In genomic region chr4:143184503-143185252, GRCh38 we compare ENCODE assay signal across 8 cellular contexts. TPM values are rescaled to one million over a fixed set of nuclear protein-coding genes. Genes with fewer than 3 reads are reported as not detected.
DNase-seq lines count a peak whose midpoint lies in the region; FAIRE-seq and TF ChIP-seq lines count a peak whose summit lies in the region.

USP38 (plus strand) TSS chr4:143184917; CDS start chr4:143185451, 534 bp downstream.

- H2AK5ac ChIP-seq in H1 (ENCODE audit: low read depth, low read length) = peak within 1 kb of the TSS; percentile 33; the same call in 1 of the 2 replicates
- H2AK5ac ChIP-seq in mesendoderm (ENCODE audit: low read length) = no peak within 1 kb of the TSS

- TF ChIP-seq POLR2A in H1 (IDR thresholded peaks at IDR 0.05; ENCODE audit: control extremely low read depth in 1 of 2, low read depth in 2 of 2, low read length in 2 of 2) = peak; percentile 72 to 88

- H3K23me2 ChIP-seq in H1 (ENCODE audit: low read depth, low read length) = peaks cover 10% of the 10 kb centered on the region

- peak within 1 kb of the TSS; percentile 79 for H4K91ac ChIP-seq in H1 (replicated peaks; ENCODE audit: insufficient read length, low read length)

- H3K18ac ChIP-seq in H1 (ENCODE audit: extremely low read depth, low read length) (peak within 1 kb of the TSS; percentile 68; the same call in 1 of the 2 replicates), mesendoderm (ENCODE audit: low read length) (peak within 1 kb of the TSS; percentile 7)

- H3K4me2 ChIP-seq in H1 (ENCODE audit: insufficient read depth in 1 of 2, low read depth in 2 of 2, low read length in 2 of 2) (peak within 1 kb of the TSS; percentile 70 to 98), mesendoderm (ENCODE audit: low read length) (peak within 1 kb of the TSS; percentile 94)

- TF ChIP-seq EP300 in H1 (IDR thresholded peaks at IDR 0.05; ENCODE audit: borderline replicate concordance in 1 of 2, low read depth in 2 of 2, low read length in 2 of 2) = no peak; a peak in 1 of 3 replicates

- peak within 1 kb of the TSS; percentile 86 for H3K27ac ChIP-seq in H1 (ENCODE audit: low read depth, low read length)
- H3K27ac ChIP-seq in mesendoderm (ENCODE audit: low read depth, low read length) = peak within 1 kb of the TSS; percentile 72

- H3K9ac ChIP-seq in H1 (replicated peaks in 1 of 4; ENCODE audit: extremely low read depth in 1 of 4, low read depth in 3 of 4, low read length in 3 of 4) = peak within 1 kb of the TSS; percentile 64 to 97 (median 82)
- H3K9ac ChIP-seq in mesendoderm (ENCODE audit: low read length) = peak within 1 kb of the TSS; percentile 78

- H4K8ac ChIP-seq in H1 (ENCODE audit: extremely low read depth, insufficient read depth, low read length) (peak within 1 kb of the TSS; percentile 97; the same call in 1 of the 2 replicates), mesendoderm (ENCODE audit: low read depth, low read length) (no peak within 1 kb of the TSS)

- H4K20me1 ChIP-seq in H1 (replicated peaks in 1 of 2; ENCODE audit: control insufficient read depth in 1 of 2, insufficient read depth in 2 of 2, low read length in 2 of 2) = peaks cover 6 to 12% of the 10 kb centered on the region in 2 experiments

- WGBS in H1 (ENCODE audit: extremely low coverage in 1 of 2, insufficient coverage in 1 of 2, insufficient read length in 1 of 2, insufficient replicate concordance in 2 of 2, low coverage in 1 of 2, low lambda C conversion rate in 2 of 2, missing lambda C conversion rate in 1 of 2), 2 experiments = 1% methylated on average over 47 of the region's 71 CpGs; no CpG with 5 or more reads in 1 of the 2 experiments
- no CpG with 5 or more reads among the region's 71 CpGs for WGBS in mesendoderm (ENCODE audit: extremely low coverage, insufficient coverage, low lambda C conversion rate)

- FAIRE-seq in H1 (lab: Jason Lieb, UNC) = no peak

- peak within 1 kb of the TSS; percentile 93 for H4K5ac ChIP-seq in H1 (ENCODE audit: insufficient read length, low read depth, low read length)
- peak within 1 kb of the TSS; percentile 21 for H4K5ac ChIP-seq in mesendoderm (ENCODE audit: low read length)

- CTCF ChIA-PET in H1 (lab: Charles Lee; ENCODE audit: partially characterized antibody) = interaction anchor here (0.8 kb wide), 1 partner anchor 261 kb away, joined by 3 read pairs; no protein-coding TSS in a partner anchor

- no peaks in the 10 kb centered on the region for H3K9me3 ChIP-seq in H1 (ENCODE audit: insufficient read depth in 2 of 2, low read depth in 1 of 2, low read length in 1 of 2)

- no peak for TF ChIP-seq CTCF in GM20000 (IDR thresholded peaks at IDR 0.05; ENCODE audit: extremely low read depth, missing control alignments)
- no peak for TF ChIP-seq CTCF in H1 (IDR thresholded peaks at IDR 0.05; ENCODE audit: control extremely low read depth in 1 of 3, insufficient read depth in 1 of 3, low read depth in 1 of 3, low read length in 3 of 3)

- H2BK15ac ChIP-seq in H1 (ENCODE audit: low read length) = no peak within 1 kb of the TSS
- H2BK15ac ChIP-seq in mesendoderm (replicated peaks; ENCODE audit: low read depth) = peak within 1 kb of the TSS; percentile 29

- peaks cover 6 to 47% of the 10 kb centered on the region in 2 experiments; a peak in 2 of 4 replicates for H3K79me2 ChIP-seq in H1 (ENCODE audit: control insufficient read depth in 1 of 2, insufficient read depth in 2 of 2, low read length in 2 of 2)
- H3K79me2 ChIP-seq in mesendoderm (ENCODE audit: control insufficient read depth, insufficient read depth, low read length) = peaks cover 21% of the 10 kb centered on the region

- DNase-seq in COLO829 (ENCODE audit: low spot score) (peak; percentile 81), GM20000 (ENCODE audit: low spot score) (peak; percentile 89), HT-29 (ENCODE audit: low spot score) (peak; percentile 97), NOMO-1 (lab: John Stamatoyannopoulos, UW; ENCODE audit: unreplicated experiment in 2 of 2) (peak; percentile 81 to 86), H1 (ENCODE audit: low read depth in 1 of 2, low spot score in 2 of 2) (peak; percentile 66 to 81), mesendoderm (peak; percentile 98)
- DNase-seq in activated CD8-positive, alpha-beta memory T cell treated with anti-CD3 and anti-CD28 coated beads for 48 hours (ENCODE audit: low read depth in 2 of 3, low spot score in 2 of 3) = peak; percentile 69 to 81 (median 80)
- peak; percentile 68 for DNase-seq in stimulated activated CD8-positive, alpha-beta memory T cell treated with anti-CD3 and anti-CD28 coated beads, Interleukin-15, amount 100 ng/mL, for 1 hour (ENCODE audit: low read depth)

- 0 out of 2 replicates have a peak, but pooled peaks cover 6% of the 10 kb centered on the region for H3K79me1 ChIP-seq in H1 (ENCODE audit: low read depth, low read length)
- H3K79me1 ChIP-seq in mesendoderm (ENCODE audit: low read length) = peaks cover 7% of the 10 kb centered on the region

- peak within 1 kb of the TSS; percentile 22 for H2BK120ac ChIP-seq in H1 (replicated peaks; ENCODE audit: low read depth, low read length)
- no peak within 1 kb of the TSS for H2BK120ac ChIP-seq in mesendoderm (ENCODE audit: low read depth, low read length)

- H2AFZ ChIP-seq in H1 (ENCODE audit: low read length) = peak within 1 kb of the TSS; percentile 100

- H2BK20ac ChIP-seq in H1 (ENCODE audit: low read length) = no peak within 1 kb of the TSS; the same call in 1 of the 2 replicates

- H3K14ac ChIP-seq in H1 (ENCODE audit: insufficient read length) = no peak within 1 kb of the TSS

- H3K4me3 ChIP-seq in H1 (ENCODE audit: extremely low read depth in 1 of 4, insufficient read depth in 2 of 4, low read depth in 3 of 4, low read length in 4 of 4) (peak within 1 kb of the TSS; percentile 84 to 98 (median 90)), mesendoderm (ENCODE audit: low read length) (peak within 1 kb of the TSS; percentile 80)

- H2BK5ac ChIP-seq in H1 (ENCODE audit: low read depth, low read length) (peak within 1 kb of the TSS; percentile 86), mesendoderm (ENCODE audit: low read length) (no peak within 1 kb of the TSS)

- H3K4me1 ChIP-seq in H1 (replicated peaks in 1 of 4; ENCODE audit: control insufficient read depth in 3 of 4, insufficient read depth in 4 of 4, low read length in 3 of 4) = peaks cover 0 to 2% (median 0%) of the 10 kb centered on the region in 4 experiments; a peak in 2 of 7 replicates
- H3K4me1 ChIP-seq in mesendoderm (ENCODE audit: control insufficient read depth, low read depth, low read length) = no peaks in the 10 kb centered on the region

- H3K4ac ChIP-seq in H1 (replicated peaks; ENCODE audit: insufficient read length, low read depth, low read length) = peak within 1 kb of the TSS; percentile 21
- peak within 1 kb of the TSS; percentile 46 for H3K4ac ChIP-seq in mesendoderm (ENCODE audit: low read depth, low read length)

- no peaks in the 10 kb centered on the region for H3K27me3 ChIP-seq in H1 (replicated peaks in 1 of 4; ENCODE audit: control insufficient read depth in 3 of 4, extremely low read depth in 1 of 4, insufficient read depth in 3 of 4, low read length in 3 of 4)
- no peaks in the 10 kb centered on the region for H3K27me3 ChIP-seq in mesendoderm (ENCODE audit: insufficient read depth, low read length, poor library complexity)

- H3K36me3 ChIP-seq in H1 (ENCODE audit: control insufficient read depth in 2 of 4, insufficient read depth in 4 of 4, low read length in 3 of 4) (peaks cover 0 to 13% (median 0%) of the 10 kb centered on the region in 4 experiments; a peak in 1 of 8 replicates), mesendoderm (ENCODE audit: control insufficient read depth, insufficient read depth, low read length) (no peaks in the 10 kb centered on the region)

- peak within 1 kb of the TSS; percentile 73 for H3K56ac ChIP-seq in H1 (replicated peaks; ENCODE audit: insufficient read length, low read depth, low read length)
- H3K56ac ChIP-seq in mesendoderm (ENCODE audit: low read length) = peak within 1 kb of the TSS; percentile 96

- POLR2A ChIA-PET in H1 (lab: Charles Lee; ENCODE audit: partially characterized antibody) = interaction anchor here (0.7 to 1.7 kb wide), 4 partner anchors 9 to 326 kb away, joined by 3 to 5 read pairs (median 4); no protein-coding TSS in a partner anchor

- H3K23ac ChIP-seq in H1 (ENCODE audit: insufficient read length) (no peak within 1 kb of the TSS), mesendoderm (ENCODE audit: low read length) (peak within 1 kb of the TSS; percentile 38)

- no peak; a peak in 1 of 4 replicates for TF ChIP-seq RAD21 in H1 (IDR thresholded peaks at IDR 0.05 in 1 of 2, conservative IDR thresholded peaks at IDR 0.05 in 1 of 2; ENCODE audit: low read depth in 2 of 2, low read length in 2 of 2)

- H2BK12ac ChIP-seq in H1 (ENCODE audit: low read depth, low read length) = peak within 1 kb of the TSS; percentile 87; the same call in 1 of the 2 replicates

TF ChIP-seq in H1, 55 proteins besides CTCF, POLR2A, EP300 and RAD21 (continues in another document):
- TF ChIP-seq KDM4A (IDR thresholded peaks at IDR 0.05; ENCODE audit: low read depth, low read length, severe bottlenecking) (peak; percentile 63), PHF8 (conservative IDR thresholded peaks at IDR 0.05; ENCODE audit: low read depth, low read length) (peak; percentile 69), ATF3 (IDR thresholded peaks at IDR 0.05; ENCODE audit: insufficient read depth, low read depth, low read length) (no peak), SRF (IDR thresholded peaks at IDR 0.05; ENCODE audit: low read depth, low read length) (no peak), SP1 (IDR thresholded peaks at IDR 0.05; ENCODE audit: low read depth, low read length) (peak; percentile 51; the same call in 1 of the 2 replicates), EZH2 (IDR thresholded peaks at IDR 0.05; ENCODE audit: low read depth, low read length, severe bottlenecking) (no peak), CEBPB (IDR thresholded peaks at IDR 0.05; ENCODE audit: low read depth, low read length) (no peak), SUZ12 (IDR thresholded peaks at IDR 0.05; ENCODE audit: low read length) (no peak), SIX5 (IDR thresholded peaks at IDR 0.05; ENCODE audit: low read depth, low read length) (no peak)

RNA-seq across cellular contexts. Expression of gene USP38, which starts in this region (rescaled TPM):
- total RNA-seq in HT-29 (2014; rRNA removed; shearing (Covaris generic)) = 21.1 and 21.2 TPM in 2 replicates
- 10.5 and 10.8 TPM in 2 replicates for total RNA-seq in H1 (2021; fragmentation: NEBNext Ultra II Directional; extraction: Animal tissue kit (Norgen Biotek cat#: 25700))
- polyA plus RNA-seq in H1 (2011; rRNA removed) = 3.2 and 3.3 TPM in 2 replicates
- polyA plus RNA-seq in H1 (2011; cell fraction: cytosol; rRNA removed) = 3.7 TPM
- 4.8 TPM for polyA plus RNA-seq in H1 (2011; cell fraction: nucleus; rRNA removed)
- 3.2 to 5.2 TPM (median 4.5 TPM) in 4 replicates for polyA plus RNA-seq in H1 (2012, experiment 1 of 2)
- 0.45 TPM for polyA plus RNA-seq in H1 (2012, experiment 2 of 2)
- 3.8 TPM for polyA plus RNA-seq in H1 (2013, experiment 1 of 2)
- polyA plus RNA-seq in H1 (2013, experiment 2 of 2) = 3.6 TPM
- 20.9 and 22.1 TPM in 2 replicates for polyA minus RNA-seq in H1 (2011; rRNA and poly(A)+ RNA removed)
- 11.7 TPM for polyA minus RNA-seq in H1 (2011; cell fraction: cytosol; rRNA and poly(A)+ RNA removed)
- polyA minus RNA-seq in H1 (2011; cell fraction: nucleus; rRNA and poly(A)+ RNA removed) = 27.6 TPM
- polyA plus RNA-seq in mesendoderm (2013, experiment 1 of 2) = 6.0 TPM
- 5.9 TPM for polyA plus RNA-seq in mesendoderm (2013, experiment 2 of 2)

Comparison
In these comparisons a context has a peak if more than half of its experiments do, and no peak if none do; other contexts are left out.
1. Peak in every context shown above with its lines: DNase-seq, H3K4me3 ChIP-seq and H3K27ac ChIP-seq.